ENCODE assay signal across 20 cellular contexts in the genomic region with DNA sequence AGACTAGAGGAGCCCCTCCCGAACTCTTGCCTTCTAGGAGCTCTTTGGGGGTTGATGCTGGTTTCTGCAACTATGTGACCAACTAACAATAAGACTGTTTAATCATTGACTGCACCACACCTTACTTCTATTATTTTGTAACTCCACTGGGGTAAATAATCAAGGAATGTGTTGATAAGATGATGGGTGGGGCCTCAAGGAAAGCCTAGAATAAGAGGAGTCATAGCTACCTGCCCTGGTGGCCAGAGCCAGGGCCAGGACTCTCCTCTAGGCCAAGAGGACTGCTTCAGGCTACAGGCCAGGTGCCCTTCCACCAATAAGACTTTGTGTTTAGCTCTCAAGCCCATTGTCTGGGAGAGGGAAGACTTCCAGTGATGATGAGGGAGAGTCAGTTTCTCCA. TPM values are rescaled to one million over a fixed set of nuclear protein-coding genes. Genes with fewer than 3 reads are reported as not detected.
A peak's percentile ranks its signal among the peaks of the same experiment; 100 is the strongest.
DNase-seq lines count a peak whose midpoint lies in the region; ATAC-seq and TF ChIP-seq lines count a peak whose summit lies in the region.
"Had no signal": no experiment of that assay in that cellular context is flagged by ENCODE, and none has a peak within 500 bp of the region (broad histone marks: within the 10 kb centered on the region; RNA-seq: fewer than 3 reads in every experiment).

No MANE protein-coding gene starts in this region.

- POLR2A ChIA-PET in OCI-LY7 (lab: Charles Lee), result interaction anchor here (0.9 kb wide), 1 partner anchor 17 kb away, joined by 3 read pairs; no protein-coding TSS in a partner anchor

- H2BK15ac ChIP-seq in mesendoderm (replicated peaks; ENCODE audit: low read depth), result no peak overlapping the region

- TF ChIP-seq CTCF in Calu3 (IDR thresholded peaks at IDR 0.05; ENCODE audit: unreplicated experiment), result no peak
- no peak for TF ChIP-seq CTCF in endodermal cell (conservative IDR thresholded peaks at IDR 0.05)
- peak in 1 of 7 experiments; percentile 16 for TF ChIP-seq CTCF in stomach (IDR thresholded peaks at IDR 0.05)
- TF ChIP-seq CTCF in OCI-LY7 (conservative IDR thresholded peaks at IDR 0.05; ENCODE audit: low read length), result no peak

- H3K9me3 ChIP-seq in endodermal cell (ENCODE audit: control insufficient read depth, low read length) (peaks cover under 1% of the 10 kb centered on the region), stomach (no peaks in the 10 kb centered on the region), OCI-LY7 (ENCODE audit: low read length) (no peaks in the 10 kb centered on the region)
- H3K9me3 ChIP-seq: BE2C, HAP-1 had no signal

- no peak overlapping the region for H4K8ac ChIP-seq in mesendoderm (ENCODE audit: low read depth, low read length)

- no peak overlapping the region for H2BK120ac ChIP-seq in mesendoderm (ENCODE audit: low read depth, low read length)

- H3K36me3 ChIP-seq in endodermal cell (ENCODE audit: control insufficient read depth, insufficient read depth, low read length) (no peaks in the 10 kb centered on the region), mesendoderm (ENCODE audit: control insufficient read depth, insufficient read depth, low read length) (no peaks in the 10 kb centered on the region), stomach (no peaks in the 10 kb centered on the region), OCI-LY7 (ENCODE audit: insufficient read depth, low read length) (no peaks in the 10 kb centered on the region)
- H3K36me3 ChIP-seq: BE2C, HAP-1 had no signal

- no peak overlapping the region for H3K23ac ChIP-seq in mesendoderm (ENCODE audit: low read length)

- H3K4me1 ChIP-seq in endodermal cell (ENCODE audit: control insufficient read depth, insufficient read depth, low read length) (no peaks in the 10 kb centered on the region), mesendoderm (ENCODE audit: control insufficient read depth, low read depth, low read length) (no peaks in the 10 kb centered on the region), stomach (peaks cover 0 to 23% (median 10%) of the 10 kb centered on the region in 4 donors), OCI-LY7 (ENCODE audit: insufficient read depth, low read length, poor library complexity, severe bottlenecking) (no peaks in the 10 kb centered on the region)
- H3K4me1 ChIP-seq: BE2C, HAP-1 had no signal

- no peak overlapping the region for H3K56ac ChIP-seq in mesendoderm (ENCODE audit: low read length)

- H3K27ac Mint-ChIP-seq in Calu3 (ENCODE audit: unreplicated experiment) (peak overlapping the region; percentile 25), endodermal cell (peak overlapping the region; percentile 20)
- H3K27ac Mint-ChIP-seq: GM23338, IgD-negative memory B cell had no signal

- H3K9ac ChIP-seq in endodermal cell (ENCODE audit: extremely low read depth, low read length, poor library complexity, severe bottlenecking), result no peak overlapping the region
- no peak overlapping the region for H3K9ac ChIP-seq in mesendoderm (ENCODE audit: low read length)

- H4K5ac ChIP-seq in mesendoderm (ENCODE audit: low read length), result no peak overlapping the region

- H3K4me2 ChIP-seq in mesendoderm (ENCODE audit: low read length) (no peak overlapping the region), OCI-LY7 (ENCODE audit: low read length) (no peak overlapping the region)
- H3K4me2 ChIP-seq: GM23338 had no signal

- H3K27me3 ChIP-seq in endodermal cell (ENCODE audit: control insufficient read depth, insufficient read depth, low read length, poor library complexity, severe bottlenecking) (no peaks in the 10 kb centered on the region), mesendoderm (ENCODE audit: insufficient read depth, low read length, poor library complexity) (no peaks in the 10 kb centered on the region), stomach (no peaks in the 10 kb centered on the region)
- H3K27me3 ChIP-seq: BE2C had no signal

- no peak for TF ChIP-seq POLR2A in stomach (IDR thresholded peaks at IDR 0.05)

- H2BK5ac ChIP-seq in mesendoderm (ENCODE audit: low read length), result no peak overlapping the region

- peaks cover 12% of the 10 kb centered on the region for H3K9me3 Mint-ChIP-seq in Calu3 (ENCODE audit: low read depth, unreplicated experiment)
- peaks cover 7% of the 10 kb centered on the region for H3K9me3 Mint-ChIP-seq in endodermal cell

- no peaks in the 10 kb centered on the region for H4K20me1 ChIP-seq in OCI-LY7 (ENCODE audit: insufficient read depth, low read length)

- TF ChIP-seq EP300 in stomach (IDR thresholded peaks at IDR 0.05), result no peak

- H3K4me3 ChIP-seq in endodermal cell (ENCODE audit: low read length) (no peak overlapping the region), mesendoderm (ENCODE audit: low read length) (no peak overlapping the region), stomach (no peak overlapping the region), OCI-LY7 (ENCODE audit: low read depth, low read length, poor library complexity, severe bottlenecking) (no peak overlapping the region)
- H3K4me3 ChIP-seq: GM23338, HAP-1 had no signal

- no peak overlapping the region for H3K4me3 Mint-ChIP-seq in Calu3 (ENCODE audit: low read depth, unreplicated experiment)
- H3K4me3 Mint-ChIP-seq in endodermal cell, result no peak overlapping the region
- H3K4me3 Mint-ChIP-seq: GM23338, IgD-negative memory B cell had no signal

- DNase-seq in Calu3 (peak; percentile 58), endodermal cell (no peak), mesendoderm (peak; percentile 13), stomach (peak; percentile 75), germinal center (ENCODE audit: low spot score) (no peak), OCI-LY7 (ENCODE audit: low spot score) (no peak)
- DNase-seq: BE2C, DMS 273 treated with DMSO at 0.1 percent for 48 hours, DMS79 treated with DMSO at 0.1 percent for 48 hours, Karpas-422, NCI-H1694, NCI-H2081, NCI-H2171, NCI-H526 treated with DMSO at 0.1 percent for 48 hours, Right ventricle myocardium superior had no signal

- CTCF ChIA-PET in Calu3 (lab: Charles Lee), result interaction anchor here (1.6 kb wide), 1 partner anchor 14 kb away, joined by 4 read pairs; no protein-coding TSS in a partner anchor
- CTCF ChIA-PET in OCI-LY7 (lab: Charles Lee; ENCODE audit: unreplicated experiment), result no interaction called here

- no peaks in the 10 kb centered on the region for H3K79me1 ChIP-seq in mesendoderm (ENCODE audit: low read length)

- no peak for ATAC-seq in HG03196 (IDR thresholded peaks at IDR 0.05; ENCODE audit: unreplicated experiment)
- ATAC-seq in GM19023 (IDR thresholded peaks at IDR 0.05; ENCODE audit: unreplicated experiment), result no peak
- ATAC-seq: GM23338 had no signal

- WGBS in endodermal cell (ENCODE audit: insufficient coverage in 1 of 2, insufficient read length in 1 of 2), 2 experiments, result 78% methylated on average over 1 of the region's 1 CpG; no CpG with 5 or more reads in 1 of the 2 experiments
- WGBS in mesendoderm (ENCODE audit: extremely low coverage, insufficient coverage, low lambda C conversion rate), result no CpG with 5 or more reads among the region's 1 CpG
- WGBS in stomach, 5 donors, result 33 to 62% (median 55%) methylated on average over 1 of the region's 1 CpG

- H3K27ac ChIP-seq in endodermal cell (ENCODE audit: low read depth, low read length) (no peak overlapping the region), mesendoderm (ENCODE audit: low read depth, low read length) (no peak overlapping the region), stomach (peak overlapping the region; percentile 46 to 69 (median 58)), OCI-LY7 (ENCODE audit: low read depth, low read length, poor library complexity, severe bottlenecking) (no peak overlapping the region)

- BruUV-seq in Calu3 (replicated peaks; lab: Mats Ljungman, UMichigan), result no TSS peak
- BruUV-seq in OCI-LY7 (replicated peaks; lab: Mats Ljungman, UMichigan), result no TSS peak

- H2AFZ ChIP-seq in OCI-LY7 (ENCODE audit: low read length), result no peak overlapping the region

- no peak overlapping the region for H2AK5ac ChIP-seq in mesendoderm (ENCODE audit: low read length)

- H3K36me3 Mint-ChIP-seq in Calu3 (ENCODE audit: insufficient read depth, unreplicated experiment), result peaks cover 6% of the 10 kb centered on the region
- peaks cover 1% of the 10 kb centered on the region for H3K36me3 Mint-ChIP-seq in endodermal cell (ENCODE audit: low read depth)
- H3K36me3 Mint-ChIP-seq: IgD-negative memory B cell had no signal

- H3K27me3 Mint-ChIP-seq in Calu3 (ENCODE audit: unreplicated experiment) (no peaks in the 10 kb centered on the region), endodermal cell (ENCODE audit: insufficient read depth) (no peaks in the 10 kb centered on the region)

- no peak overlapping the region for H3K18ac ChIP-seq in mesendoderm (ENCODE audit: low read length)

- H3K4me1 Mint-ChIP-seq in Calu3 (ENCODE audit: low read depth, unreplicated experiment), result peaks cover 38% of the 10 kb centered on the region
- peaks cover 16% of the 10 kb centered on the region for H3K4me1 Mint-ChIP-seq in endodermal cell

- no peak overlapping the region for H3K4ac ChIP-seq in mesendoderm (ENCODE audit: low read depth, low read length)

- no peaks in the 10 kb centered on the region for H3K9me2 ChIP-seq in OCI-LY7 (ENCODE audit: insufficient read depth, low read length)

- intact Hi-C loops in Calu3 (cut with micrococcal nuclease; ENCODE audit: unreplicated experiment) (no loop called here), stomach (cut with DNase I; ENCODE audit: low total_unique reads) (no loop called here), OCI-LY7 (cut with micrococcal nuclease; ENCODE audit: unreplicated experiment) (no loop called here)

- H3K79me2 ChIP-seq in mesendoderm (ENCODE audit: control insufficient read depth, insufficient read depth, low read length) (no peaks in the 10 kb centered on the region), OCI-LY7 (ENCODE audit: insufficient read depth, low read depth, low read length) (no peaks in the 10 kb centered on the region)

RNA-seq across cellular contexts. Expression of gene PIAS1, which starts 41.2 kb away (rescaled TPM):
- total RNA-seq in Calu3 (2022) (51.7 and 60.8 TPM in 2 replicates), endodermal cell (10 to 100 TPM; 38.0 to 40.1 TPM), stomach (10 to 100 TPM; 38.7 to 56.6 (median 48.1) TPM), OCI-LY7 (2022) (59.0 and 72.8 TPM in 2 replicates)
- polyA plus RNA-seq in endodermal cell (2013, experiment 1 of 2), result 50.4 TPM
- polyA plus RNA-seq in endodermal cell (2013, experiment 2 of 2), result 42.8 TPM
- polyA plus RNA-seq in mesendoderm (2013, experiment 1 of 2), result 39.1 TPM
- polyA plus RNA-seq in mesendoderm (2013, experiment 2 of 2), result 41.5 TPM
- 10 to 100 TPM in 2 of 3 donors, 1 to 10 TPM in 1; 7.9 to 14.5 (median 12.4) TPM for polyA plus RNA-seq in stomach
- total RNA-seq in OCI-LY7 (2014; rRNA removed; shearing (Covaris generic)), result 36.2 and 44.1 TPM in 2 replicates

Comparison
In these comparisons a context has a peak if more than half of its experiments do, and no peak if none do; other contexts are left out.
1. DNase-seq: peak in Calu3 (single experiment), mesendoderm (single experiment) and stomach (single experiment); none in endodermal cell (single experiment), germinal center (single experiment) and OCI-LY7 (single experiment).
2. H3K27ac ChIP-seq: peak in stomach (5 of 5); none in endodermal cell (single experiment), mesendoderm (single experiment) and OCI-LY7 (single experiment).